Comparison of ENCODE assay signal across 22 cellular contexts in genomic region chr11:27294654-27295053, GRCh38.
DNase-seq lines count a peak whose midpoint lies in the region; ATAC-seq and TF ChIP-seq lines count a peak whose summit lies in the region.
"Had no signal": no experiment of that assay in that cellular context is flagged by ENCODE, and none has a peak within 500 bp of the region (broad histone marks: within the 10 kb centered on the region; RNA-seq: fewer than 3 reads in every experiment).

No MANE protein-coding gene starts in this region.

- 0 out of 2 replicates have a peak, but pooled peaks cover 3% of the 10 kb centered on the region for H3K9me3 ChIP-seq in PC-3 (ENCODE audit: low read length)
- peaks cover 6% of the 10 kb centered on the region for H3K9me3 ChIP-seq in mucosa of descending colon
- H3K9me3 ChIP-seq: gastrocnemius medialis, MG63, thoracic aorta had no signal

- BruUV-seq in PC-3 (replicated peaks; lab: Mats Ljungman, UMichigan), result no TSS peak

- H3F3A ChIP-seq in PC-3 (ENCODE audit: low read length, unreplicated experiment), result no peaks in the 10 kb centered on the region

- TF ChIP-seq CTCF in PC-3 (conservative IDR thresholded peaks at IDR 0.05; ENCODE audit: low read depth, low read length), result no peak
- TF ChIP-seq CTCF in mucosa of descending colon (IDR thresholded peaks at IDR 0.05), result no peak

- H3K36me3 ChIP-seq in PC-3 (ENCODE audit: low read depth, low read length) (peaks cover 5% of the 10 kb centered on the region; the same call in 1 of the 2 replicates), mucosa of descending colon (ENCODE audit: low read depth) (peaks cover 4% of the 10 kb centered on the region)
- H3K36me3 ChIP-seq: cardiac muscle cell, gastrocnemius medialis, MG63, thoracic aorta, WERI-Rb-1 had no signal

- H3K4me2 ChIP-seq in PC-3 (ENCODE audit: low read length), result no peak overlapping the region
- H3K4me2 ChIP-seq: A549 had no signal

- intact Hi-C loops in PC-3 (cut with micrococcal nuclease), result loop anchor here (5.0 kb wide), 1 partner anchor 178 kb away; the partner anchor contains the start of gene LGR4
- intact Hi-C loops in mucosa of descending colon (cut with DNase I, micrococcal nuclease), result loop anchor here (5.0 to 10.0 kb wide), 3 partner anchors 92 to 190 kb away; no protein-coding TSS in a partner anchor

- no peaks in the 10 kb centered on the region for H3K27me3 ChIP-seq in PC-3 (ENCODE audit: low read length)
- H3K27me3 ChIP-seq: cardiac muscle cell, gastrocnemius medialis, MG63 had no signal

- H3K9ac ChIP-seq in PC-3 (ENCODE audit: low read length), result no peak overlapping the region

- ATAC-seq in PC-3 (no peak), mucosa of descending colon (peak; percentile 58), GM18868 (IDR thresholded peaks at IDR 0.05; ENCODE audit: unreplicated experiment) (no peak), SK-N-SH treated with all-trans-retinoic acid at 6 μM for 48 hours (no peak)
- ATAC-seq: A549; gastrocnemius medialis; stimulated activated naive B cell treated with anti-CD40 and anti-IgM and Interleukin-4, amounts not matched to agents 10 μg/mL and 1 μg/mL and 100 μg/mL, for 72 hours; T-helper 17 cell had no signal

- no peaks in the 10 kb centered on the region for H3K9me2 ChIP-seq in PC-3 (replicated peaks; ENCODE audit: low read length)

- H3K79me2 ChIP-seq in PC-3 (ENCODE audit: low read length), result no peaks in the 10 kb centered on the region

- POLR2A ChIA-PET in PC-3 (lab: Charles Lee; ENCODE audit: unreplicated experiment), result interaction anchor here (0.6 kb wide), 1 partner anchor 111 kb away, joined by 3 read pairs; no protein-coding TSS in a partner anchor

- H3K4me1 ChIP-seq in PC-3 (ENCODE audit: insufficient read depth, low read length) (peaks cover 11% of the 10 kb centered on the region), mucosa of descending colon (ENCODE audit: low read depth) (peaks cover 28% of the 10 kb centered on the region)
- H3K4me1 ChIP-seq: A549, gastrocnemius medialis had no signal

- no peaks in the 10 kb centered on the region for H4K20me1 ChIP-seq in PC-3 (ENCODE audit: low read length)

- DNase-seq in COR-L47 (lab: John Stamatoyannopoulos, UW), result peak; percentile 47
- DNase-seq in NCI-H146 (lab: John Stamatoyannopoulos, UW), result peak; percentile 81
- DNase-seq in PC-3, result no peak
- DNase-seq in mucosa of descending colon, result peak in 1 of 3 donors; percentile 48
- DNase-seq in C1 segment of cervical spinal cord (lab: John Stamatoyannopoulos, UW), result no peak
- no peak for DNase-seq in SHP77 (lab: John Stamatoyannopoulos, UW)
- DNase-seq: activated CD4-positive, alpha-beta T cell treated with anti-CD3 and anti-CD28 coated beads, Interleukin-2, amount 50 U/mL, for 4 hours; activated T-cell treated with anti-CD3 and anti-CD28 coated beads for 4 hours; gastrocnemius medialis; MG63; naive B cell; NCI-H187; NCI-H526; posterior cingulate gyrus; stimulated activated naive B cell treated with anti-CD40 and anti-IgM and Interleukin-4, amounts not matched to agents 10 μg/mL and 1 μg/mL and 100 μg/mL, for 72 hours; T-helper 17 cell; WERI-Rb-1 had no signal

- peak overlapping the region; percentile 32; the same call in 1 of the 2 replicates for H3K27ac ChIP-seq in PC-3 (ENCODE audit: low read length)
- H3K27ac ChIP-seq: cardiac muscle cell, gastrocnemius medialis, thoracic aorta, WERI-Rb-1 had no signal

- CTCF ChIA-PET in PC-3 (lab: Charles Lee), result interaction anchor here (0.8 to 1.1 kb wide), 2 partner anchors 93 to 111 kb away, joined by 4 to 5 read pairs; no protein-coding TSS in a partner anchor

- H2AFZ ChIP-seq in PC-3 (ENCODE audit: low read length), result no peak overlapping the region

- H3K4me3 ChIP-seq in PC-3 (ENCODE audit: low read length) (no peak overlapping the region), mucosa of descending colon (no peak overlapping the region)
- H3K4me3 ChIP-seq: A549, cardiac muscle cell, gastrocnemius medialis, MG63, thoracic aorta had no signal

TF ChIP-seq in SK-N-SH treated with all-trans-retinoic acid at 6 μM for 48 hours, 23 proteins besides CTCF, POLR2A, EP300 and RAD21:
- no peak for TF ChIP-seq CREB5 (CRISPR knock-in tag; IDR thresholded peaks at IDR 0.05; ENCODE audit: low read depth)
- no peak for TF ChIP-seq BACH2 (CRISPR knock-in tag; IDR thresholded peaks at IDR 0.05; ENCODE audit: borderline replicate concordance)
- no peak for TF ChIP-seq CSDC2 (CRISPR knock-in tag; IDR thresholded peaks at IDR 0.05)
- TF ChIP-seq ZFP3 (CRISPR knock-in tag; IDR thresholded peaks at IDR 0.05), result no peak
- no peak for TF ChIP-seq ZNF565 (CRISPR knock-in tag; conservative IDR thresholded peaks at IDR 0.05; ENCODE audit: low read depth)

Comparison
In these comparisons a context has a peak if more than half of its experiments do, and no peak if none do; other contexts are left out.
1. DNase-seq: peak in COR-L47 (single experiment) and NCI-H146 (single experiment); none in PC-3 (single experiment), C1 segment of cervical spinal cord (0 of 14) and SHP77 (0 of 2).